ENCODE assay signal across 16 cellular contexts in the genomic region with DNA sequence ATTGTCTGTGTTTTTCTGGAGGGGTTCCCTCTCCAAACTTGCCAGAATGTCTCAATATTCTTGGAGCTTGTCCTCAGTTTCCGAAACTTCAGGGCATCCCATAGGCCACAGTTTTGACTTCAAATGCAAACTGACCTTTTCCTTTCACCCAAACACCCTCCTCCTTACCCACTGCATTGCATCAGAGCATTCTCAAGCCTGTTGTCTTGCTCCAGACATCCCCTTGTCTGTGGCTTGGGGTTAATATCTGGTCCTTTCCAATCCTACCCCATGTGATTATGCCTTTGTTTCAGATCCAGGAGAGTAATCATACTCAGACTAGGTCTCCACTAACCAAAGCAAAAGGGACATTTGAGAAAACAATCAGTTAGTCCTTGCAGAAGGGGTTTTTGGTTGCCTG.
DNase-seq lines count a peak whose midpoint lies in the region; ATAC-seq and TF ChIP-seq lines count a peak whose summit lies in the region.
"Had no signal": no experiment of that assay in that cellular context is flagged by ENCODE, and none has a peak within 500 bp of the region (broad histone marks: within the 10 kb centered on the region; RNA-seq: fewer than 3 reads in every experiment).

No MANE protein-coding gene starts in this region.

- H3K27ac ChIP-seq in left ventricle myocardium inferior (replicated peaks): no peak overlapping the region
- no peak overlapping the region for H3K27ac ChIP-seq in HUES48 (ENCODE audit: low read depth, low read length)
- H3K27ac ChIP-seq in lung (ENCODE audit: low read depth in 1 of 2, low read length in 1 of 2): no peak overlapping the region
- no peak overlapping the region for H3K27ac ChIP-seq in aorta (ENCODE audit: low read depth in 1 of 2, low read length in 2 of 2)
- H3K27ac ChIP-seq: HL-60 had no signal

- ATAC-seq in Right ventricle myocardium superior (ENCODE audit: poor library complexity) (peak; percentile 59), lung (ENCODE audit: insufficient read depth, low FRiP score) (peak; percentile 43), aorta (ENCODE audit: low FRiP score) (peak; percentile 76), HG02642 (IDR thresholded peaks at IDR 0.05; ENCODE audit: poor library complexity, unreplicated experiment) (no peak), HG02678 (IDR thresholded peaks at IDR 0.05; ENCODE audit: unreplicated experiment) (no peak)

- DNase-seq in Right ventricle myocardium superior (no peak), left ventricle myocardium inferior (no peak), lung (ENCODE audit: low spot score) (no peak), aorta (no peak), NCI-H526 (lab: John Stamatoyannopoulos, UW) (no peak)
- DNase-seq: 8988T; CD4-positive, alpha-beta T cell; GOT3; NCI-H1105 treated with DMSO at 0.1 percent for 48 hours; NCI-H2107; NCI-H2227 treated with DMSO at 0.1 percent for 48 hours had no signal

- H3K9me3 ChIP-seq in left ventricle myocardium inferior (replicated peaks) (no peaks in the 10 kb centered on the region), HUES48 (ENCODE audit: control insufficient read depth, insufficient read depth, low read length) (no peaks in the 10 kb centered on the region), lung (ENCODE audit: control insufficient read depth in 2 of 2, insufficient read depth in 1 of 2, low read length in 1 of 2) (peaks cover 0 to 2% of the 10 kb centered on the region in 2 donors), aorta (ENCODE audit: control insufficient read depth, low read length) (no peaks in the 10 kb centered on the region)
- H3K9me3 ChIP-seq: BE2C had no signal

- intact Hi-C loops in Right ventricle myocardium superior (cut with DNase I): no loop called here
- intact Hi-C loops in left ventricle myocardium inferior (cut with micrococcal nuclease): no loop called here
- intact Hi-C loops in aorta (cut with DNase I): no loop called here

- H3K9ac ChIP-seq in HUES48 (ENCODE audit: low read depth, low read length): peak overlapping the region; percentile 0; the same call in 1 of the 2 replicates

- no peaks in the 10 kb centered on the region for H3K4me1 ChIP-seq in left ventricle myocardium inferior
- H3K4me1 ChIP-seq in HUES48 (ENCODE audit: control insufficient read depth, insufficient read depth, low read length): peaks cover 21% of the 10 kb centered on the region
- no peaks in the 10 kb centered on the region for H3K4me1 ChIP-seq in lung (ENCODE audit: control insufficient read depth in 2 of 2, insufficient read depth in 2 of 2, low read length in 2 of 2)
- no peaks in the 10 kb centered on the region for H3K4me1 ChIP-seq in aorta (ENCODE audit: control insufficient read depth in 1 of 2, insufficient read depth in 2 of 2, low read length in 2 of 2)
- H3K4me1 ChIP-seq: BE2C had no signal

- H3K4me3 ChIP-seq in left ventricle myocardium inferior: no peak overlapping the region
- H3K4me3 ChIP-seq in HUES48 (ENCODE audit: low read depth, low read length): no peak overlapping the region
- H3K4me3 ChIP-seq in lung: no peak overlapping the region
- H3K4me3 ChIP-seq in aorta (ENCODE audit: low read length in 2 of 2): no peak overlapping the region

- WGBS in lung, 2 donors: 82 to 94% methylated on average over 1 of the region's 1 CpG
- 72 to 82% methylated on average over 1 of the region's 1 CpG for WGBS in aorta, 2 donors

- H3K27me3 ChIP-seq in left ventricle myocardium inferior (ENCODE audit: low read depth) (no peaks in the 10 kb centered on the region), HUES48 (ENCODE audit: control insufficient read depth, insufficient read depth, low read length) (peaks cover 4% of the 10 kb centered on the region; the same call in 1 of the 2 replicates), lung (ENCODE audit: control insufficient read depth, insufficient read depth) (no peaks in the 10 kb centered on the region), aorta (ENCODE audit: control insufficient read depth in 1 of 2, insufficient read depth in 2 of 2, low read length in 1 of 2) (peaks cover 0 to 4% of the 10 kb centered on the region in 2 donors)
- H3K27me3 ChIP-seq: BE2C had no signal

- H3K36me3 ChIP-seq in left ventricle myocardium inferior (no peaks in the 10 kb centered on the region), HUES48 (ENCODE audit: control insufficient read depth, insufficient read depth, low read length) (no peaks in the 10 kb centered on the region), lung (ENCODE audit: control insufficient read depth in 2 of 2, insufficient read depth in 2 of 2, low read length in 2 of 2) (no peaks in the 10 kb centered on the region), aorta (ENCODE audit: control insufficient read depth in 1 of 2, insufficient read depth in 2 of 2, low read length in 1 of 2) (no peaks in the 10 kb centered on the region)
- H3K36me3 ChIP-seq: BE2C had no signal

- TF ChIP-seq CTCF in left ventricle myocardium inferior (IDR thresholded peaks at IDR 0.05; ENCODE audit: borderline replicate concordance): no peak
- no peak for TF ChIP-seq CTCF in lung (IDR thresholded peaks at IDR 0.05; ENCODE audit: control extremely low read depth, extremely low read depth)

Comparison
In these comparisons a context has a peak if more than half of its experiments do, and no peak if none do; other contexts are left out.
1. ATAC-seq: peak in Right ventricle myocardium superior (single experiment), lung (single experiment) and aorta (single experiment); none in HG02642 (single experiment) and HG02678 (single experiment).